7 cellular contexts compared by ENCODE assay signal in the genomic region with DNA sequence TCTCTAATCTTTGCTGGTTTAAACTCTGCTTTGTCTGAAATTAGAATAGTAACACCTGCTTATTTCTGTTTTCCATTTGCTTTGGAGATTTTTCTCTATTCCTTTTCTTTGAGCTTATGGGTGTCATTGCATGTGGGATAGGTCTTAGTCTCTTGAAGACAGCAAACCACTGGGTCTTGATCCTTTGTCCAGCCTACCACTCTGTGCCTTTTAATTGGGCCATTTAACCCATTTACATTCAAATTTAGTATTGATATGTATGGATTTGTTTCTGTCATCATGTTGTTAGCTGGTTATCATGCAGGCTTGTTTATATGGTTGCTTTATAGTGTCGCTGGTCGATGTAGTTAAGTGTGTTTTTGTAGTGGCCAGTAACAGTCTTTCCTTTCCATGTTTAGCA.
"Had no signal": no experiment of that assay in that cellular context is flagged by ENCODE, and none has a peak within 500 bp of the region (broad histone marks: within the 10 kb centered on the region; RNA-seq: fewer than 3 reads in every experiment).

No MANE protein-coding gene starts in this region.

- H3K27ac ChIP-seq: HL-60 had no signal

- H3K4me3 ChIP-seq: K562 had no signal

- DNase-seq: IMR-90, KBM-7, KG1 had no signal

- ATAC-seq: HepG2, K562 had no signal

- FAIRE-seq: HepG2, HTR-8/SVneo, K562 had no signal
